In genomic region chr1:152141971-152142584, GRCh38 we compare ENCODE assay signal across 9 cellular contexts. TPM values are rescaled to one million over a fixed set of nuclear protein-coding genes. Genes with fewer than 3 reads are reported as not detected.
A peak's percentile ranks its signal among the peaks of the same experiment; 100 is the strongest.
DNase-seq lines count a peak whose midpoint lies in the region; FAIRE-seq and TF ChIP-seq lines count a peak whose summit lies in the region.
"Had no signal": no experiment of that assay in that cellular context is flagged by ENCODE, and none has a peak within 500 bp of the region (broad histone marks: within the 10 kb centered on the region; RNA-seq: fewer than 3 reads in every experiment).

No MANE protein-coding gene starts in this region.

- CTCF ChIA-PET in SK-N-SH (lab: Yijun Ruan, JAX), result interaction anchor here (0.8 to 1.4 kb wide), 3 partner anchors 43 to 59 kb away, joined by 3 to 4 read pairs (median 3); no protein-coding TSS in a partner anchor

- no peak overlapping the region for H2AFZ ChIP-seq in SK-N-SH (ENCODE audit: low read depth)

- peaks cover 0 to 9% of the 10 kb centered on the region in 2 experiments; a peak in 1 of 4 replicates for H3K4me1 ChIP-seq in SK-N-SH (ENCODE audit: control insufficient read depth in 1 of 2, insufficient read depth in 2 of 2, low read depth in 1 of 2, low read length in 1 of 2)

- POLR2A ChIA-PET in SK-N-SH (lab: Yijun Ruan, JAX), result no interaction called here

- H3K9me2 ChIP-seq in SK-N-SH, result no peaks in the 10 kb centered on the region

- no peak overlapping the region for H3K9ac ChIP-seq in SK-N-SH

- H3K79me2 ChIP-seq in SK-N-SH (ENCODE audit: insufficient read depth), result no peaks in the 10 kb centered on the region

- H3K27ac ChIP-seq in SK-N-SH (ENCODE audit: low read depth in 2 of 2, low read length in 1 of 2), result no peak overlapping the region

- no peak overlapping the region for H3K4me2 ChIP-seq in SK-N-SH

- no peaks in the 10 kb centered on the region for H3K9me3 ChIP-seq in SK-N-SH

- H3K36me3 ChIP-seq in SK-N-SH (replicated peaks in 1 of 2; ENCODE audit: control insufficient read depth in 1 of 2, insufficient read depth in 2 of 2, low read length in 1 of 2), result no peaks in the 10 kb centered on the region

- FAIRE-seq in HTR-8/SVneo (lab: Jason Lieb, UNC) (peak; percentile 20), frontal cortex (lab: Jason Lieb, UNC) (no peak)

- TF ChIP-seq CTCF in SK-N-SH (IDR thresholded peaks at IDR 0.05), result peak; percentile 92

- H3K27me3 ChIP-seq in SK-N-SH (ENCODE audit: insufficient read depth), result no peaks in the 10 kb centered on the region

- H3K4me3 ChIP-seq in SK-N-SH (ENCODE audit: low read depth in 2 of 2, low read length in 1 of 2), result peak overlapping the region in 1 of 2 experiments; percentile 14; a peak in 1 of 4 replicates

- TF ChIP-seq EP300 in SK-N-SH (IDR thresholded peaks at IDR 0.05; ENCODE audit: borderline replicate concordance in 1 of 2, low read depth in 1 of 2, low read length in 1 of 2), result no peak

- DNase-seq in NCI-H2227 (lab: John Stamatoyannopoulos, UW; ENCODE audit: unreplicated experiment) (peak; percentile 2), NCI-H2227 treated with DMSO at 0.1 percent for 48 hours (lab: John Stamatoyannopoulos, UW) (no peak), HTR-8/SVneo (ENCODE audit: insufficient read length, low spot score) (peak; percentile 40), SK-N-SH (peak; percentile 9), frontal cortex (ENCODE audit: low spot score in 2 of 2) (peak; percentile 13 to 24), pons (ENCODE audit: low spot score) (peak; percentile 80), NCI-H1436 treated with DMSO at 0.1 percent for 48 hours (lab: John Stamatoyannopoulos, UW) (no peak), NCI-H128 (lab: John Stamatoyannopoulos, UW; ENCODE audit: unreplicated experiment) (no peak)
- DNase-seq: activated naive CD8-positive, alpha-beta T cell treated with anti-CD3 and anti-CD28 coated beads, Interleukin-2, amount 10 ng/mL, durations not matched to agents 7 days and 5 days had no signal

- 0% methylated on average over 1 of the region's 1 CpG for WGBS in SK-N-SH (ENCODE audit: low lambda C conversion rate)

- H3F3A ChIP-seq in SK-N-SH (replicated peaks; ENCODE audit: insufficient read depth), result no peaks in the 10 kb centered on the region

- TF ChIP-seq RAD21 in SK-N-SH (IDR thresholded peaks at IDR 0.05; ENCODE audit: low read length), result peak; percentile 77

- H4K20me1 ChIP-seq in SK-N-SH (ENCODE audit: insufficient read depth), result no peaks in the 10 kb centered on the region

TF ChIP-seq in SK-N-SH, 30 proteins besides CTCF, POLR2A, EP300 and RAD21:
- TF ChIP-seq YY1 (IDR thresholded peaks at IDR 0.05; ENCODE audit: low read depth), result no peak
- no peak for TF ChIP-seq JUND (IDR thresholded peaks at IDR 0.05)
- TF ChIP-seq PBX3 (IDR thresholded peaks at IDR 0.05), result peak; percentile 49
- 0 out of 2 replicates have a peak, but pooled peaks have one; percentile 6 for TF ChIP-seq NRF1 (IDR thresholded peaks at IDR 0.05; ENCODE audit: low read depth, low read length)
- TF ChIP-seq SMC3 (IDR thresholded peaks at IDR 0.05; ENCODE audit: low read depth, low read length), result peak; percentile 87
- peak; percentile 81 for TF ChIP-seq TCF12 (IDR thresholded peaks at IDR 0.05)

RNA-seq across cellular contexts. Expression of gene RPTN, which starts 16.9 kb away (rescaled TPM):
- not detected in 2 replicates for polyA plus RNA-seq in SK-N-SH (2012; rRNA removed)
- not detected in 2 replicates for polyA plus RNA-seq in SK-N-SH (2012; cell fraction: cytosol; rRNA removed)
- polyA plus RNA-seq in SK-N-SH (2012; cell fraction: nucleus; rRNA removed), result not detected in 2 replicates
- total RNA-seq in frontal cortex, result not detected
- total RNA-seq: activated naive CD8-positive, alpha-beta T cell treated with anti-CD3 and anti-CD28 coated beads, Interleukin-2, amount 10 ng/mL, durations not matched to agents 7 days and 5 days had no signal

RNA-seq across cellular contexts. Expression of gene TCHH, which starts 26.8 kb away (rescaled TPM):
- not detected in 2 replicates for polyA plus RNA-seq in SK-N-SH (2012; rRNA removed)
- polyA plus RNA-seq in SK-N-SH (2012; cell fraction: cytosol; rRNA removed), result under 0.01 and 0.01 TPM in 2 replicates
- polyA plus RNA-seq in SK-N-SH (2012; cell fraction: nucleus; rRNA removed), result 0.01 TPM in 1 of 2 replicates, not detected in the other
- total RNA-seq in frontal cortex, result under 0.01 TPM

RNA-seq across cellular contexts. Expression of gene TCHHL1, which starts 53.2 kb away (rescaled TPM):
- not detected in 2 replicates for polyA plus RNA-seq in SK-N-SH (2012; rRNA removed)
- polyA plus RNA-seq in SK-N-SH (2012; cell fraction: cytosol; rRNA removed), result not detected in 2 replicates
- polyA plus RNA-seq in SK-N-SH (2012; cell fraction: nucleus; rRNA removed), result not detected in 2 replicates
- total RNA-seq in frontal cortex, result not detected
- total RNA-seq: activated naive CD8-positive, alpha-beta T cell treated with anti-CD3 and anti-CD28 coated beads, Interleukin-2, amount 10 ng/mL, durations not matched to agents 7 days and 5 days had no signal

Comparison
In these comparisons a context has a peak if more than half of its experiments do, and no peak if none do; other contexts are left out.
1. DNase-seq: peak in NCI-H2227 (single experiment), HTR-8/SVneo (single experiment), SK-N-SH (single experiment), frontal cortex (2 of 2) and pons (single experiment); none in NCI-H2227 treated with DMSO at 0.1 percent for 48 hours (single experiment), NCI-H1436 treated with DMSO at 0.1 percent for 48 hours (single experiment) and NCI-H128 (single experiment).